In genomic region chr16:84907046-84907445, GRCh38 we compare ENCODE assay signal across 16 cellular contexts.
"Had no signal": no experiment of that assay in that cellular context is flagged by ENCODE, and none has a peak within 500 bp of the region (broad histone marks: within the 10 kb centered on the region; RNA-seq: fewer than 3 reads in every experiment).

No MANE protein-coding gene starts in this region.

- H3K27me3 ChIP-seq: ascending aorta, SJCRH30 had no signal

- H3K4me1 ChIP-seq: ascending aorta, SJCRH30 had no signal

- H3K9me3 Mint-ChIP-seq: activated CD4-positive, alpha-beta T cell treated with anti-CD3 and anti-CD28 coated beads, Interleukin-2, amount 10 ng/mL, durations not matched to agents 7 days and 5 days; activated naive CD4-positive, alpha-beta T cell treated with anti-CD3 and anti-CD28 coated beads, Interleukin-2, amount 10 ng/mL, durations not matched to agents 7 days and 5 days; activated naive CD8-positive, alpha-beta T cell treated with anti-CD3 and anti-CD28 coated beads, Interleukin-2, amount 50 U/mL, for 24 hours; activated T-cell treated with anti-CD3 and anti-CD28 coated beads, Interleukin-2, amount 50 U/mL, for 24 hours; effector memory CD8-positive, alpha-beta T cell; natural killer cell; stimulated activated naive B cell treated with anti-CD40 and anti-IgM and Interleukin-4, amounts not matched to agents 10 μg/mL and 1 μg/mL and 100 μg/mL, for 72 hours had no signal

- H3K27me3 Mint-ChIP-seq: activated naive CD8-positive, alpha-beta T cell treated with anti-CD3 and anti-CD28 coated beads, Interleukin-2, amount 50 U/mL, for 24 hours; activated T-cell treated with anti-CD3 and anti-CD28 coated beads, Interleukin-2, amount 50 U/mL, for 24 hours; stimulated activated naive B cell treated with anti-CD40 and anti-IgM and Interleukin-4, amounts not matched to agents 10 μg/mL and 1 μg/mL and 100 μg/mL, for 72 hours had no signal

- DNase-seq: activated CD4-positive, alpha-beta T cell treated with anti-CD3 and anti-CD28 coated beads, Interleukin-2, amount 10 ng/mL, durations not matched to agents 7 days and 5 days; activated CD8-positive, alpha-beta T cell treated with anti-CD3 and anti-CD28 coated beads, Interleukin-2, amount 10 ng/mL, durations not matched to agents 7 days and 5 days; activated naive CD4-positive, alpha-beta T cell treated with anti-CD3 and anti-CD28 coated beads, Interleukin-2, amount 10 ng/mL, durations not matched to agents 7 days and 5 days; activated naive CD8-positive, alpha-beta T cell treated with anti-CD3 and anti-CD28 coated beads, Interleukin-2, amount 50 U/mL, for 24 hours; activated T-cell treated with anti-CD3 and anti-CD28 coated beads, Interleukin-2, amount 50 U/mL, for 24 hours; effector memory CD8-positive, alpha-beta T cell; glutamatergic neuron; mesendoderm; natural killer cell; occipital lobe; SJCRH30; small intestine; stimulated activated naive B cell treated with anti-CD40 and anti-IgM and Interleukin-4, amounts not matched to agents 10 μg/mL and 1 μg/mL and 100 μg/mL, for 72 hours had no signal

- FAIRE-seq: bronchial epithelial cell, small intestine had no signal

- H3K4me3 ChIP-seq: ascending aorta, SJCRH30 had no signal

- H3K4me3 Mint-ChIP-seq: activated CD4-positive, alpha-beta T cell treated with anti-CD3 and anti-CD28 coated beads, Interleukin-2, amount 10 ng/mL, durations not matched to agents 7 days and 5 days; activated CD8-positive, alpha-beta T cell treated with anti-CD3 and anti-CD28 coated beads, Interleukin-2, amount 10 ng/mL, durations not matched to agents 7 days and 5 days; activated naive CD4-positive, alpha-beta T cell treated with anti-CD3 and anti-CD28 coated beads, Interleukin-2, amount 10 ng/mL, durations not matched to agents 7 days and 5 days; activated naive CD8-positive, alpha-beta T cell treated with anti-CD3 and anti-CD28 coated beads, Interleukin-2, amount 50 U/mL, for 24 hours; activated T-cell treated with anti-CD3 and anti-CD28 coated beads, Interleukin-2, amount 50 U/mL, for 24 hours; effector memory CD8-positive, alpha-beta T cell; natural killer cell; stimulated activated naive B cell treated with anti-CD40 and anti-IgM and Interleukin-4, amounts not matched to agents 10 μg/mL and 1 μg/mL and 100 μg/mL, for 72 hours had no signal

- H3K4me1 Mint-ChIP-seq: activated CD4-positive, alpha-beta T cell treated with anti-CD3 and anti-CD28 coated beads, Interleukin-2, amount 10 ng/mL, durations not matched to agents 7 days and 5 days; activated naive CD8-positive, alpha-beta T cell treated with anti-CD3 and anti-CD28 coated beads, Interleukin-2, amount 50 U/mL, for 24 hours; natural killer cell; stimulated activated naive B cell treated with anti-CD40 and anti-IgM and Interleukin-4, amounts not matched to agents 10 μg/mL and 1 μg/mL and 100 μg/mL, for 72 hours had no signal

- H3K27ac Mint-ChIP-seq: activated CD4-positive, alpha-beta T cell treated with anti-CD3 and anti-CD28 coated beads, Interleukin-2, amount 10 ng/mL, durations not matched to agents 7 days and 5 days; activated CD8-positive, alpha-beta T cell treated with anti-CD3 and anti-CD28 coated beads, Interleukin-2, amount 10 ng/mL, durations not matched to agents 7 days and 5 days; activated naive CD4-positive, alpha-beta T cell treated with anti-CD3 and anti-CD28 coated beads, Interleukin-2, amount 10 ng/mL, durations not matched to agents 7 days and 5 days; activated naive CD8-positive, alpha-beta T cell treated with anti-CD3 and anti-CD28 coated beads, Interleukin-2, amount 50 U/mL, for 24 hours; activated T-cell treated with anti-CD3 and anti-CD28 coated beads, Interleukin-2, amount 50 U/mL, for 24 hours; effector memory CD8-positive, alpha-beta T cell; natural killer cell; stimulated activated naive B cell treated with anti-CD40 and anti-IgM and Interleukin-4, amounts not matched to agents 10 μg/mL and 1 μg/mL and 100 μg/mL, for 72 hours had no signal

- H3K9me3 ChIP-seq: ascending aorta, SJCRH30 had no signal

- ATAC-seq: activated CD4-positive, CD25-positive, alpha-beta regulatory T cell treated with anti-CD3 and anti-CD28 coated beads, Interleukin-2, amount 50 U/mL, for 24 hours; activated CD8-positive, alpha-beta T cell treated with anti-CD3 and anti-CD28 coated beads, Interleukin-2, amount 10 ng/mL, durations not matched to agents 7 days and 5 days; activated naive CD8-positive, alpha-beta T cell treated with anti-CD3 and anti-CD28 coated beads, Interleukin-2, amount 50 U/mL, for 24 hours; effector memory CD8-positive, alpha-beta T cell; natural killer cell; stimulated activated naive B cell treated with anti-CD40 and anti-IgM and Interleukin-4, amounts not matched to agents 10 μg/mL and 1 μg/mL and 100 μg/mL, for 72 hours had no signal

- H3K36me3 Mint-ChIP-seq: activated naive CD4-positive, alpha-beta T cell treated with anti-CD3 and anti-CD28 coated beads, Interleukin-2, amount 10 ng/mL, durations not matched to agents 7 days and 5 days; natural killer cell; stimulated activated naive B cell treated with anti-CD40 and anti-IgM and Interleukin-4, amounts not matched to agents 10 μg/mL and 1 μg/mL and 100 μg/mL, for 72 hours had no signal

- H3K36me3 ChIP-seq: ascending aorta, SJCRH30 had no signal

- H3K27ac ChIP-seq: ascending aorta, SJCRH30 had no signal
